1 cellular context compared by ENCODE assay signal in the genomic region with DNA sequence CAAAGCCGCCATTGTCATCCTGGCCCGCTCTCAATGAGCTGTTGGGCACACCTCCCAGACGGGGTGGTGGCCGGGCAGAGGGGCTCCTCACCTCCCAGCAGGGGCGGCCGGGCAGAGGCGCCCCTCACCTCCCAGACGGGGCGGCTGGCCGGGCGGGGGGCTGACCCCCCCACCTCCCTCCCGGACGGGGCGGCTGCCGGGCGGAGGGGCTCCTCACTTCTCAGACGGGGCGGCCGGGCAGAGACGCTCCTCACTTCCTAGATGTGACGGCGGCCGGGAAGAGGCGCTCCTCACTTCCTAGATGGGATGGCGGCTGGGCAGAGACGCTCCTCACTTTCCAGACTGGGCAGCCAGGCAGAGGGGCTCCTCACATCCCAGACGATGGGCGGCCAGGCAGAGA. TPM values are rescaled to one million over a fixed set of nuclear protein-coding genes. Genes with fewer than 3 reads are reported as not detected.
"Had no signal": no experiment of that assay in that cellular context is flagged by ENCODE, and none has a peak within 500 bp of the region (broad histone marks: within the 10 kb centered on the region; RNA-seq: fewer than 3 reads in every experiment).

No MANE protein-coding gene starts in this region.

RNA-seq across cellular contexts. Expression of a gene that starts 29.8 kb away (rescaled TPM):
- total RNA-seq: naive thymus-derived CD8-positive, alpha-beta T cell had no signal
